ENCODE assay signal across 18 cellular contexts in the genomic region with DNA sequence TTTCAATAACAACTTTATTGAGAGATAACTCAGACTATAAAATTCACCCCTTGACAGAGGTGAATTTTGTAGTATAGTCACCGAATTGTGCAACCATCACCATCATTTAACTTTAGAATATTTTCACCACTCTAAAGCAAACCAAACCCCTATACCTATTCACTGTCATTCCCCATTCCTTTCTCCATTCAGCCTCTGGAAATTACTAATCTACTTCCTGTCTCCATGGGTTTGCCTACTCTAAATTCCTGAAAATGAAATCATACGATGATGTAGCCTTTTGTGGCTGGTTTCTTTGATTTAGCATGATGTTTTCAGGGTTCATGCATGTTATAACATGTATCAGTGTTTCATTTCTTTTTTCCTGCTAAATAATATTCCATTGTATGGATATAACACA. TPM values are rescaled to one million over a fixed set of nuclear protein-coding genes. Genes with fewer than 3 reads are reported as not detected.
DNase-seq lines count a peak whose midpoint lies in the region; FAIRE-seq and TF ChIP-seq lines count a peak whose summit lies in the region.
"Had no signal": no experiment of that assay in that cellular context is flagged by ENCODE, and none has a peak within 500 bp of the region (broad histone marks: within the 10 kb centered on the region; RNA-seq: fewer than 3 reads in every experiment).

No MANE protein-coding gene starts in this region.

- H3K27ac ChIP-seq in astrocyte (ENCODE audit: low read depth, low read length) (no peak overlapping the region), substantia nigra (ENCODE audit: low read depth, low read length, poor library complexity, severe bottlenecking) (no peak overlapping the region)
- H3K27ac ChIP-seq: C4-2B, PC-9 had no signal

- no peak for TF ChIP-seq CTCF in astrocyte (IDR thresholded peaks at IDR 0.05; ENCODE audit: insufficient read depth, low read depth, low read length)

- H3K4me2 ChIP-seq in astrocyte (ENCODE audit: low read length): no peak overlapping the region
- H3K4me2 ChIP-seq: GM23338, PC-9, SK-N-SH had no signal

- peaks cover 6% of the 10 kb centered on the region for H3K9me3 Mint-ChIP-seq in astrocyte (ENCODE audit: unreplicated experiment)

- no peak overlapping the region for H2AFZ ChIP-seq in astrocyte (ENCODE audit: low read depth, low read length)
- H2AFZ ChIP-seq: GM23338, PC-9 had no signal

- no peak overlapping the region for H3K4me3 Mint-ChIP-seq in astrocyte (ENCODE audit: unreplicated experiment)
- H3K4me3 Mint-ChIP-seq: GM23338, T-cell had no signal

- no peaks in the 10 kb centered on the region for H3K27me3 ChIP-seq in astrocyte (ENCODE audit: insufficient read depth, low read length)

- H3K36me3 Mint-ChIP-seq in astrocyte (ENCODE audit: low read depth, unreplicated experiment): no peaks in the 10 kb centered on the region
- H3K36me3 Mint-ChIP-seq: T-cell had no signal

- H3K4me3 ChIP-seq in astrocyte (ENCODE audit: insufficient read depth, low read depth, low read length): no peak overlapping the region
- H3K4me3 ChIP-seq: GM23338, PC-9 had no signal

- no peak overlapping the region for H3K9ac ChIP-seq in astrocyte (ENCODE audit: low read length)
- H3K9ac ChIP-seq: SK-N-SH had no signal

- H4K20me1 ChIP-seq in astrocyte (ENCODE audit: insufficient read depth, low read length): no peaks in the 10 kb centered on the region

- H3K27ac Mint-ChIP-seq in astrocyte (ENCODE audit: unreplicated experiment): no peak overlapping the region
- H3K27ac Mint-ChIP-seq: GM23338, T-cell had no signal

- no peaks in the 10 kb centered on the region for H3K4me1 ChIP-seq in astrocyte (ENCODE audit: insufficient read depth, low read length)

- no peaks in the 10 kb centered on the region for H3K79me2 ChIP-seq in astrocyte (ENCODE audit: insufficient read depth, low read length)

- no peak for FAIRE-seq in astrocyte (lab: Jason Lieb, UNC)

- H3K36me3 ChIP-seq in astrocyte (ENCODE audit: insufficient read depth, low read length): no peaks in the 10 kb centered on the region

- H3K4me1 Mint-ChIP-seq in astrocyte (ENCODE audit: low read depth, unreplicated experiment): no peaks in the 10 kb centered on the region
- H3K4me1 Mint-ChIP-seq: GM23338, T-cell had no signal

- H3K27me3 Mint-ChIP-seq in astrocyte (ENCODE audit: low read depth, unreplicated experiment): peaks cover 2% of the 10 kb centered on the region

- DNase-seq in ELR (ENCODE audit: low read depth): peak; percentile 67
- peak; percentile 9 for DNase-seq in LHCN-M2 (ENCODE audit: low read depth)
- DNase-seq in astrocyte (ENCODE audit: low read depth): peak; percentile 2
- peak; percentile 2 for DNase-seq in kidney glomerular epithelial cell (lab: John Stamatoyannopoulos, UW)
- no peak for DNase-seq in NCI-H774 (lab: John Stamatoyannopoulos, UW)
- DNase-seq in substantia nigra (lab: John Stamatoyannopoulos, UW): no peak
- DNase-seq in NCI-H2227 (lab: John Stamatoyannopoulos, UW; ENCODE audit: unreplicated experiment): no peak
- DNase-seq: Karpas-422, NCI-H1417, NCI-H187 treated with DMSO at 0.1 percent for 48 hours, NCI-H446 treated with DMSO at 0.1 percent for 48 hours, NCI-H748 treated with DMSO at 0.1 percent for 48 hours, Right ventricle myocardium superior, SK-N-SH, T-cell had no signal

- H3K9me3 ChIP-seq in astrocyte (ENCODE audit: insufficient read depth, low read depth, low read length): no peaks in the 10 kb centered on the region

RNA-seq across cellular contexts. Expression of a gene that starts 15.6 kb away (rescaled TPM):
- 8.3 and 11.1 TPM in 2 replicates for total RNA-seq in LHCN-M2 (2014; rRNA removed)
- 2.1 TPM for polyA plus RNA-seq in LHCN-M2 (2012)
- 14.5 and 15.2 TPM in 2 replicates for total RNA-seq in astrocyte

Comparison
In these comparisons a context has a peak if more than half of its experiments do, and no peak if none do; other contexts are left out.
1. DNase-seq: peak in ELR (single experiment), LHCN-M2 (single experiment), astrocyte (single experiment) and kidney glomerular epithelial cell (single experiment); none in NCI-H774 (single experiment), substantia nigra (0 of 49) and NCI-H2227 (single experiment).